Comparison of ENCODE assay signal across 11 cellular contexts in the genomic region with DNA sequence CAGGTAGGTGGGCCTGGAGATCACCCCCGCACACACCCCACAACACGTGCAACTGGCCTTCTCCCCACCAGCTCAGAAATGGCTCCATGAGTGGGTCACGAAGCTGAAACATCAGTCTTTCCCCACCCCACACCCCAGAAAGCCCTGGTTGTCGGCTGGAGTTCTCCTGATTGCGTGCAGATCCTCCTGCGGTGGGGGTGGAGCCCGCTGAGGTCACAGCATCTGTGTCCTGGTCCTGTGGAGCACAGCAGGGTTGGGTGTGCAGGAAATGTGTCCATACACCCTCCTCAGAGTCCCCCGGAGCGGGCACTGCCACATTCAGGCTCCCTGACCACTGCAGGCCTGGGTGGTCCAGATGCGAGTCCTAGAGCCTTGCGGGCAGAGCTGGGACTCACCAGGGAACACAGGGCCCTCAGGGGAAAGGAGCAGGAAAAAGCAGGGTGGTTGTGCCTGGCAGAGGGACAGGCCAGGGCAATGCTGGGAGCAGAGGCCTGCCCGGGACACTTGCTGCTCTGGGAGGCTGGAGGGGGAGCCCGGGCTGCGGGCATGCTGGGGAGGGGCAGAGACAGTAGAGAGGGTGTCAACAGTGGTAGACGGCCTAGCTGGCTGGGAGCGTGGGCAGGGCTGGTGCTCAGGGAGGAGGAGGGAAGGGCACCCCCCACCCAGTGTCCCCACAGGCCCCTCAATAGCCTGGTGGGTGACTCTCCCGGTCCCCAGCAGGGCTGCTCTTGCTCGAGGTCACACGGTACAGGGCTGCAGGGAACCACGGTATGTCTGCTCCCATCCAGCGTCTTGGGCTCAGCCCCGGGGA. TPM values are rescaled to one million over a fixed set of nuclear protein-coding genes. Genes with fewer than 3 reads are reported as not detected.
DNase-seq lines count a peak whose midpoint lies in the region; ATAC-seq and TF ChIP-seq lines count a peak whose summit lies in the region.
"Had no signal": no experiment of that assay in that cellular context is flagged by ENCODE, and none has a peak within 500 bp of the region (broad histone marks: within the 10 kb centered on the region; RNA-seq: fewer than 3 reads in every experiment).

No MANE protein-coding gene starts in this region.

- H3K4me3 ChIP-seq in heart right ventricle, result peak overlapping the region in 1 of 10 donors; percentile 11
- H3K4me3 ChIP-seq in fibroblast of mammary gland (ENCODE audit: control insufficient read depth, low read depth, low read length), result no peak overlapping the region
- no peak overlapping the region for H3K4me3 ChIP-seq in osteoblast (ENCODE audit: insufficient read depth, low read length)

- H3K4me2 ChIP-seq in osteoblast (ENCODE audit: insufficient read depth, low read length), result no peak overlapping the region

- TF ChIP-seq CTCF in heart right ventricle (IDR thresholded peaks at IDR 0.05) (no peak), fibroblast of mammary gland (conservative IDR thresholded peaks at IDR 0.05; ENCODE audit: control insufficient read depth, insufficient read depth, low read depth, low read length) (no peak), osteoblast (IDR thresholded peaks at IDR 0.05; ENCODE audit: extremely low read depth, low read depth, low read length) (no peak)

- intact Hi-C loops in heart right ventricle (cut with DNase I), result loop anchor here in 2 of 10 donors (5.0 kb wide), 1 partner anchor 36 kb away; no protein-coding TSS in a partner anchor
- intact Hi-C loops in cardiac septum (cut with DNase I), result loop anchor here (5.0 kb wide), 1 partner anchor 36 kb away; no protein-coding TSS in a partner anchor

- H3K9me3 ChIP-seq in heart right ventricle, result no peaks in the 10 kb centered on the region
- H3K9me3 ChIP-seq in osteoblast (ENCODE audit: low read depth, low read length), result no peaks in the 10 kb centered on the region

- H3K27ac ChIP-seq in heart right ventricle (peak overlapping the region; percentile 75 to 94 (median 86)), osteoblast (ENCODE audit: low read depth, low read length) (peak overlapping the region; percentile 75)

- no peaks in the 10 kb centered on the region for H3K27me3 ChIP-seq in heart right ventricle
- H3K27me3 ChIP-seq in osteoblast (ENCODE audit: insufficient read depth, low read length), result no peaks in the 10 kb centered on the region

- H2AFZ ChIP-seq in osteoblast (ENCODE audit: low read length), result no peak overlapping the region

- ATAC-seq in heart right ventricle (peak in 4 of 8 donors; percentile 7 to 30 (median 10)), HG03432 (IDR thresholded peaks at IDR 0.05; ENCODE audit: unreplicated experiment) (no peak), GM21723 (IDR thresholded peaks at IDR 0.05; ENCODE audit: unreplicated experiment) (no peak), HG02840 (IDR thresholded peaks at IDR 0.05; ENCODE audit: low FRiP score, unreplicated experiment) (no peak)
- ATAC-seq: activated T-helper 17 cell treated with anti-CD3 and anti-CD28 coated beads, Interleukin-2, amount 50 U/mL, for 72 hours had no signal

- H3K4me1 ChIP-seq in heart right ventricle (peaks cover 92 to 100% (median 99%) of the 10 kb centered on the region in 9 donors), osteoblast (ENCODE audit: insufficient read depth, low read length) (peaks cover 77% of the 10 kb centered on the region)

- peaks cover 89% of the 10 kb centered on the region for H3K79me2 ChIP-seq in osteoblast (ENCODE audit: insufficient read depth, low read length)

- DNase-seq in heart right ventricle (no peak), cardiac septum (ENCODE audit: low spot score) (no peak), fibroblast of mammary gland (ENCODE audit: low read depth) (peak; percentile 62), osteoblast (ENCODE audit: insufficient read length, low spot score, missing footprints) (peak; percentile 84)
- no peak for DNase-seq in activated naive CD4-positive, alpha-beta T cell treated with Interleukin-2 at 50 U/mL for 16 hours
- DNase-seq: cortex of kidney, Karpas-422 had no signal

- 46 to 64% methylated on average over 22 of the region's 22 CpGs for WGBS in heart right ventricle, 2 donors

- H3K36me3 ChIP-seq in heart right ventricle (peaks cover 0 to 97% (median 33%) of the 10 kb centered on the region in 9 donors), osteoblast (ENCODE audit: insufficient read depth, low read length) (peaks cover 93% of the 10 kb centered on the region)

- H4K20me1 ChIP-seq in osteoblast (ENCODE audit: insufficient read depth, low read length), result peaks cover 94% of the 10 kb centered on the region

RNA-seq across cellular contexts. Expression of gene PPARA, which starts 42.4 kb away (rescaled TPM):
- total RNA-seq in heart right ventricle (10 to 100 TPM; 69.0 to 89.5 (median 81.1) TPM), cardiac septum (78.8 TPM), osteoblast (21.8 and 22.1 TPM in 2 replicates)
- 10 to 100 TPM; 15.5 to 20.3 TPM for polyA plus RNA-seq in heart right ventricle

Comparison
In these comparisons a context has a peak if more than half of its experiments do, and no peak if none do; other contexts are left out.
1. DNase-seq: peak in fibroblast of mammary gland (single experiment) and osteoblast (single experiment); none in heart right ventricle (0 of 2), cardiac septum (single experiment) and activated naive CD4-positive, alpha-beta T cell treated with Interleukin-2 at 50 U/mL for 16 hours (single experiment).